In the genomic region with DNA sequence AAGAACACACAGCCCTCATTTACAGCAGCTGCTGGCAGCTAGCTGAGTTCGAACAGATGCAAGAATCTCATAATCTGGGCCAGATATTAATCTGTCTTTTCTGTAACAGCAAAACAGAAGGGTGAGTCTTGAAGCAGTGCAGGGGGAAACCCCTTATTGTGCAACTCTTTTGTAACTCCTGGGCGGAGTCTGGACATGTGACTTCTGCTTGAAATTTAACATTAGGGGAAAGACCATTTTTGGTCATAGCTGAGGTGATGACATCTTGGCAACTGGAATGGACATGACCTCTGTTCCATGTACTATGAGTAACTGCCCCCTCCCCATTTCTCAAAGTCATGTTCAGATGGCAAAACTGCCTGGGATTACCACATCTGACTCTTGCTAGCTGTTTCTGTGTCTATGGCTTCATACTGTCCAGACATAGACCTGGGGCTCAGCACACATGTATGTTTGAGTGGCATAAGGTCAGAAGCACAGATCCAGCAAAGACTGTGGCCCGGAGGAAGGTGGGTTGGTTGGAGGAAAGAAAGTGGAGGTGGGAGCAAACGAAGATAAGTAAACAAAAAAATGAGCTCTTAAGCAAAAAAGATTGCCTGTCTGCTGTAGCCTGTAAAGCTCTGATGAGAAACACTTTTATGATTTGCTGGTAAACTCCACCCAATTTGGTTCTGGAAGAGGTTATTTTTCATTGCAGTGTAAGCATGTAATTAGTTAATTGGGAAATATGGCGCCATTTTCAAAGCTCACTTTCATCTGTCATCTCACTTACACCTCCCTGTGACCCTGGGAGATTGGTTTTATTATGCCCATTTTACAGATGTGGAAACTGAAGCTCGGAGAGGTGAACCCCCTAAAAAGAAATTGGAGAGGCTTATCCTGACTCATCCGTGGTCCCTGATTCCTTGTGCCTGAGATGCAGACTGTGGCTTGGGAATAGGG, we compare ENCODE assay signal across 8 cellular contexts. TPM values are rescaled to one million over a fixed set of nuclear protein-coding genes. Genes with fewer than 3 reads are reported as not detected.
DNase-seq lines count a peak whose midpoint lies in the region; ATAC-seq and TF ChIP-seq lines count a peak whose summit lies in the region.

No MANE protein-coding gene starts in this region.

- H3K36me3 ChIP-seq in Loucy (ENCODE audit: insufficient read depth, low read length), result no peaks in the 10 kb centered on the region

- no peaks in the 10 kb centered on the region for H3K79me2 ChIP-seq in Loucy (ENCODE audit: insufficient read depth, low read length)

- peaks cover 12% of the 10 kb centered on the region for H3K4me1 ChIP-seq in Loucy (ENCODE audit: insufficient read depth, low read length, poor library complexity, severe bottlenecking)

- POLR2A ChIA-PET in activated CD8-positive, alpha-beta T cell treated with anti-CD3 and anti-CD28 coated beads for 36 hours (lab: Charles Lee), result interaction anchor here (0.9 to 1.0 kb wide), 2 partner anchors 19 to 51 kb away, joined by 3 read pairs; no protein-coding TSS in a partner anchor

- ATAC-seq in GM18502 (IDR thresholded peaks at IDR 0.05; ENCODE audit: poor library complexity, unreplicated experiment) (peak; percentile 87), Right ventricle myocardium inferior (peak; percentile 97)
- peak; percentile 96 for ATAC-seq in activated CD8-positive, alpha-beta T cell treated with anti-CD3 and anti-CD28 coated beads for 36 hours

- peaks cover 17% of the 10 kb centered on the region for H3K4me1 Mint-ChIP-seq in HFFc6 (ENCODE audit: low read depth)
- H3K4me1 Mint-ChIP-seq in activated CD8-positive, alpha-beta T cell treated with anti-CD3 and anti-CD28 coated beads for 36 hours (ENCODE audit: low read depth), result peaks cover 16% of the 10 kb centered on the region

- H3K27me3 ChIP-seq in Loucy (ENCODE audit: insufficient read depth, low read length, poor library complexity, severe bottlenecking), result no peaks in the 10 kb centered on the region

- H3K9ac ChIP-seq in Loucy (ENCODE audit: low read depth, low read length, poor library complexity, severe bottlenecking), result no peak overlapping the region

- H3K4me2 ChIP-seq in Loucy (ENCODE audit: low read depth, low read length, poor library complexity, severe bottlenecking), result peak overlapping the region; percentile 34

- DNase-seq in HFFc6, result peak; percentile 82
- DNase-seq in activated CD8-positive, alpha-beta T cell treated with anti-CD3 and anti-CD28 coated beads for 36 hours, result peak; percentile 78
- no peak for DNase-seq in Right ventricle myocardium inferior (ENCODE audit: missing footprints)
- no peak for DNase-seq in middle frontal gyrus (ENCODE audit: extremely low spot score, low spot score)
- no peak for DNase-seq in NCI-H2081 (lab: John Stamatoyannopoulos, UW)

- peak overlapping the region; percentile 37 for H3K27ac Mint-ChIP-seq in HFFc6
- peak overlapping the region; percentile 57 for H3K27ac Mint-ChIP-seq in activated CD8-positive, alpha-beta T cell treated with anti-CD3 and anti-CD28 coated beads for 36 hours

- peaks cover 10% of the 10 kb centered on the region for H3K9me3 Mint-ChIP-seq in HFFc6
- no peaks in the 10 kb centered on the region for H3K9me3 Mint-ChIP-seq in activated CD8-positive, alpha-beta T cell treated with anti-CD3 and anti-CD28 coated beads for 36 hours

- TF ChIP-seq CTCF in HFFc6 (IDR thresholded peaks at IDR 0.05) (no peak), Loucy (conservative IDR thresholded peaks at IDR 0.05; ENCODE audit: low read length) (no peak)
- TF ChIP-seq CTCF in activated CD8-positive, alpha-beta T cell treated with anti-CD3 and anti-CD28 coated beads for 36 hours (IDR thresholded peaks at IDR 0.05), result no peak

- H3K4me3 ChIP-seq in Loucy (ENCODE audit: low read length, poor library complexity, severe bottlenecking) (no peak overlapping the region), skin epidermis (no peak overlapping the region)

- intact Hi-C loops in activated CD8-positive, alpha-beta T cell treated with anti-CD3 and anti-CD28 coated beads for 36 hours (cut with micrococcal nuclease), result no loop called here
- intact Hi-C loops in Right ventricle myocardium inferior (cut with DNase I), result no loop called here

- peak overlapping the region; percentile 34; the same call in 1 of the 2 replicates for H2AFZ ChIP-seq in Loucy (ENCODE audit: low read length)

- H4K20me1 ChIP-seq in Loucy (ENCODE audit: insufficient read depth, low read length, poor library complexity, severe bottlenecking), result no peaks in the 10 kb centered on the region

- H3K36me3 Mint-ChIP-seq in HFFc6 (ENCODE audit: low read depth), result peaks cover 5% of the 10 kb centered on the region; the same call in 1 of the 2 replicates
- H3K36me3 Mint-ChIP-seq in activated CD8-positive, alpha-beta T cell treated with anti-CD3 and anti-CD28 coated beads for 36 hours (ENCODE audit: low read depth), result no peaks in the 10 kb centered on the region

- no peaks in the 10 kb centered on the region for H3F3A ChIP-seq in Loucy (ENCODE audit: low read depth)

- CTCF ChIA-PET in activated CD8-positive, alpha-beta T cell treated with anti-CD3 and anti-CD28 coated beads for 36 hours (lab: Charles Lee), result interaction anchor here (0.8 to 1.3 kb wide), 4 partner anchors 10 to 306 kb away, joined by 3 to 6 read pairs (median 4); no protein-coding TSS in a partner anchor

- H3K9me3 ChIP-seq in Loucy (ENCODE audit: insufficient read depth, low read depth, low read length), result peaks cover 1% of the 10 kb centered on the region; the same call in 1 of the 2 replicates

- peak overlapping the region in 18 of 21 experiments; percentile 17 to 84 (median 62) for H3K27ac ChIP-seq in skin epidermis

- no peaks in the 10 kb centered on the region for H3K27me3 Mint-ChIP-seq in HFFc6 (ENCODE audit: insufficient read depth)
- no peaks in the 10 kb centered on the region for H3K27me3 Mint-ChIP-seq in activated CD8-positive, alpha-beta T cell treated with anti-CD3 and anti-CD28 coated beads for 36 hours

- H3K9me2 ChIP-seq in Loucy (replicated peaks; ENCODE audit: low read depth, low read length), result no peaks in the 10 kb centered on the region

- no peak overlapping the region for H3K4me3 Mint-ChIP-seq in HFFc6
- no peak overlapping the region for H3K4me3 Mint-ChIP-seq in activated CD8-positive, alpha-beta T cell treated with anti-CD3 and anti-CD28 coated beads for 36 hours

RNA-seq across cellular contexts. Expression of a gene that starts 26.1 kb away (rescaled TPM):
- total RNA-seq in HFFc6 (2021; fragmentation: NEBNext Ultra II Directional; extraction: Animal tissue kit (Norgen Biotek cat#: 25700)), result 10 to 100 TPM; 23.2 to 33.3 (median 29.0) TPM
- 10 to 100 TPM; 28.1 to 29.7 TPM for total RNA-seq in activated CD8-positive, alpha-beta T cell treated with anti-CD3 and anti-CD28 coated beads for 36 hours
- 51.5 TPM for total RNA-seq in Right ventricle myocardium inferior

Comparison
In these comparisons a context has a peak if more than half of its experiments do, and no peak if none do; other contexts are left out.
1. DNase-seq: peak in HFFc6 (single experiment) and activated CD8-positive, alpha-beta T cell treated with anti-CD3 and anti-CD28 coated beads for 36 hours (single experiment); none in Right ventricle myocardium inferior (single experiment), middle frontal gyrus (single experiment) and NCI-H2081 (0 of 2).
2. Peak in every context shown above with its lines, with median percentiles within 50 percentile points of each other: ATAC-seq.